ENCODE assay signal across 12 cellular contexts in genomic region chr10:112360308-112361270, GRCh38. TPM values are rescaled to one million over a fixed set of nuclear protein-coding genes. Genes with fewer than 3 reads are reported as not detected.
DNase-seq lines count a peak whose midpoint lies in the region; ATAC-seq and TF ChIP-seq lines count a peak whose summit lies in the region.
"Had no signal": no experiment of that assay in that cellular context is flagged by ENCODE, and none has a peak within 500 bp of the region (broad histone marks: within the 10 kb centered on the region; RNA-seq: fewer than 3 reads in every experiment).

No MANE protein-coding gene starts in this region.

- H3K4me3 ChIP-seq in dorsolateral prefrontal cortex: no peak overlapping the region
- no peak overlapping the region for H3K4me3 ChIP-seq in lung
- no peak overlapping the region for H3K4me3 ChIP-seq in tibial nerve

- ATAC-seq in lung (ENCODE audit: insufficient read depth, low FRiP score) (no peak), HG02884 (IDR thresholded peaks at IDR 0.05; ENCODE audit: unreplicated experiment) (no peak), GM21825 (IDR thresholded peaks at IDR 0.05; ENCODE audit: unreplicated experiment) (no peak)
- ATAC-seq in activated T-cell treated with anti-CD3 and anti-CD28 coated beads, Interleukin-2, amount 50 U/mL, for 4 hours: no peak

- peaks cover 0 to 15% of the 10 kb centered on the region in 2 donors for H3K4me1 ChIP-seq in lung (ENCODE audit: control insufficient read depth in 2 of 2, insufficient read depth in 2 of 2, low read length in 2 of 2)
- peaks cover 0 to 27% (median 6%) of the 10 kb centered on the region in 4 donors for H3K4me1 ChIP-seq in tibial nerve

- no peaks in the 10 kb centered on the region for H3K36me3 Mint-ChIP-seq in activated T-cell treated with anti-CD3 and anti-CD28 coated beads, Interleukin-2, amount 50 U/mL, for 4 hours (ENCODE audit: insufficient read depth)
- H3K36me3 Mint-ChIP-seq: natural killer cell treated with Interleukin-12 subunit alpha and Interleukin-12 subunit beta and Interleukin-15 and Interleukin-18, amount 100 ng/mL, for 72 hours had no signal

- H3K4me3 Mint-ChIP-seq in activated T-cell treated with anti-CD3 and anti-CD28 coated beads, Interleukin-2, amount 50 U/mL, for 4 hours: no peak overlapping the region
- H3K4me3 Mint-ChIP-seq: natural killer cell treated with Interleukin-12 subunit alpha and Interleukin-12 subunit beta and Interleukin-15 and Interleukin-18, amount 100 ng/mL, for 72 hours had no signal

- H3K27me3 ChIP-seq in dorsolateral prefrontal cortex: no peaks in the 10 kb centered on the region
- H3K27me3 ChIP-seq in lung (ENCODE audit: control insufficient read depth, insufficient read depth): no peaks in the 10 kb centered on the region
- no peaks in the 10 kb centered on the region for H3K27me3 ChIP-seq in tibial nerve

- peaks cover 0 to 2% of the 10 kb centered on the region in 2 donors for H3K9me3 ChIP-seq in lung (ENCODE audit: control insufficient read depth in 2 of 2, insufficient read depth in 1 of 2, low read length in 1 of 2)
- H3K9me3 ChIP-seq in tibial nerve: no peaks in the 10 kb centered on the region

- peak; percentile 40 to 60 for TF ChIP-seq EP300 in tibial nerve (IDR thresholded peaks at IDR 0.05)

- H3K27ac ChIP-seq in dorsolateral prefrontal cortex (peak overlapping the region in 45 of 59 donors; percentile 4 to 84 (median 43)), lung (ENCODE audit: low read depth in 1 of 2, low read length in 1 of 2) (peak overlapping the region; percentile 78 to 82), tibial nerve (peak overlapping the region; percentile 69 to 85 (median 78))

- H3K27me3 Mint-ChIP-seq in activated T-cell treated with anti-CD3 and anti-CD28 coated beads, Interleukin-2, amount 50 U/mL, for 4 hours (ENCODE audit: low read depth): no peaks in the 10 kb centered on the region

- WGBS in lung, 2 donors: 53 to 65% methylated on average over 13 of the region's 13 CpGs
- 60 to 65% methylated on average over 13 of the region's 13 CpGs for WGBS in tibial nerve, 2 donors

- intact Hi-C loops in dorsolateral prefrontal cortex (cut with DNase I): no loop called here

- H3K9me3 Mint-ChIP-seq in activated T-cell treated with anti-CD3 and anti-CD28 coated beads, Interleukin-2, amount 50 U/mL, for 4 hours: no peaks in the 10 kb centered on the region
- H3K9me3 Mint-ChIP-seq: natural killer cell treated with Interleukin-12 subunit alpha and Interleukin-12 subunit beta and Interleukin-15 and Interleukin-18, amount 100 ng/mL, for 72 hours had no signal

- H3K36me3 ChIP-seq in lung (ENCODE audit: control insufficient read depth in 2 of 2, insufficient read depth in 2 of 2, low read length in 2 of 2) (no peaks in the 10 kb centered on the region), tibial nerve (no peaks in the 10 kb centered on the region)

- H3K4me1 Mint-ChIP-seq in activated T-cell treated with anti-CD3 and anti-CD28 coated beads, Interleukin-2, amount 50 U/mL, for 4 hours (ENCODE audit: low read depth): no peaks in the 10 kb centered on the region

- peak; percentile 84 for DNase-seq in M059J (ENCODE audit: low read depth)
- DNase-seq in dorsolateral prefrontal cortex: peak in 2 of 10 donors; percentile 25 to 42
- DNase-seq in lung (ENCODE audit: low spot score): peak; percentile 74
- DNase-seq in tibial nerve (ENCODE audit: low spot score in 2 of 2): peak; percentile 54 to 68
- no peak for DNase-seq in DMS153 treated with DMSO at 0.1 percent for 48 hours (lab: John Stamatoyannopoulos, UW; ENCODE audit: unreplicated experiment)
- DNase-seq in activated T-cell treated with anti-CD3 and anti-CD28 coated beads, Interleukin-2, amount 50 U/mL, for 4 hours: no peak
- DNase-seq: DMS53; hippocampal formation; stimulated activated CD4-positive, alpha-beta T cell treated with anti-CD3 and anti-CD28 coated beads, Interleukin-4, amount 100 ng/mL, for 4 hours had no signal

- no peak for TF ChIP-seq CTCF in dorsolateral prefrontal cortex (IDR thresholded peaks at IDR 0.05 in 54 of 56, conservative IDR thresholded peaks at IDR 0.05 in 2 of 56; ENCODE audit: low read depth in 1 of 56, partially characterized antibody in 56 of 56)
- no peak for TF ChIP-seq CTCF in lung (IDR thresholded peaks at IDR 0.05; ENCODE audit: control extremely low read depth, extremely low read depth)
- no peak for TF ChIP-seq CTCF in tibial nerve (IDR thresholded peaks at IDR 0.05)

- TF ChIP-seq POLR2A in tibial nerve (IDR thresholded peaks at IDR 0.05): no peak

RNA-seq across cellular contexts. Expression of gene ACSL5, which starts 13.3 kb away (rescaled TPM):
- 17.6 and 25.5 TPM in 2 replicates for total RNA-seq in M059J (2014; rRNA removed; shearing (Covaris generic))
- total RNA-seq in dorsolateral prefrontal cortex (10 to 100 TPM in 55 of 120 experiments, 1 to 10 TPM in 65; 3.2 to 25.6 (median 9.6) TPM), lung (10 to 100 TPM; 62.0 to 62.6 TPM), tibial nerve (10 to 100 TPM; 12.2 to 22.7 (median 13.1) TPM)
- polyA plus RNA-seq in lung: 10 to 100 TPM; 46.1 to 71.0 TPM
- 10 to 100 TPM; 33.4 to 41.2 (median 35.8) TPM for total RNA-seq in activated T-cell treated with anti-CD3 and anti-CD28 coated beads, Interleukin-2, amount 50 U/mL, for 4 hours

Comparison
In these comparisons a context has a peak if more than half of its experiments do, and no peak if none do; other contexts are left out.
1. DNase-seq: peak in M059J (single experiment), lung (single experiment) and tibial nerve (2 of 2); none in DMS153 treated with DMSO at 0.1 percent for 48 hours (single experiment) and activated T-cell treated with anti-CD3 and anti-CD28 coated beads, Interleukin-2, amount 50 U/mL, for 4 hours (single experiment).
2. Peak in every context shown above with its lines, with median percentiles within 50 percentile points of each other: H3K27ac ChIP-seq.